In genomic region chr5:148826082-148826971, GRCh38 we compare ENCODE assay signal across 8 cellular contexts. TPM values are rescaled to one million over a fixed set of nuclear protein-coding genes. Genes with fewer than 3 reads are reported as not detected.
DNase-seq lines count a peak whose midpoint lies in the region; ATAC-seq and TF ChIP-seq lines count a peak whose summit lies in the region.

TSS of gene ADRB2 (plus strand) at chr5:148826611. CDS start at chr5:148826832, 221 bp downstream.

- WGBS in right lobe of liver (ENCODE audit: insufficient coverage, low coverage, low lambda C conversion rate, missing lambda C conversion rate) = 0% methylated on average over 8 of the region's 66 CpGs

- H3K4me1 ChIP-seq in right lobe of liver = peaks cover 0 to 37% (median 3%) of the 10 kb centered on the region in 4 donors

- H3K27ac ChIP-seq in right lobe of liver = peak within 1 kb of the TSS; percentile 82 to 90 (median 90)

- peak in 1 of 4 donors; percentile 8 for TF ChIP-seq CTCF in right lobe of liver (IDR thresholded peaks at IDR 0.05)

- peak; percentile 95 for TF ChIP-seq POLR2A in right lobe of liver (IDR thresholded peaks at IDR 0.05)

- peak within 1 kb of the TSS; percentile 55 to 62 (median 57) for H3K4me3 ChIP-seq in right lobe of liver

- ATAC-seq in HG03066 (IDR thresholded peaks at IDR 0.05; ENCODE audit: low read depth, unreplicated experiment) = peak; percentile 97
- peak; percentile 94 to 99 (median 94) for ATAC-seq in right lobe of liver

- no peaks in the 10 kb centered on the region for H3K36me3 ChIP-seq in right lobe of liver

- no peaks in the 10 kb centered on the region for H3K9me3 ChIP-seq in right lobe of liver

- intact Hi-C loops in right lobe of liver (cut with DNase I) = no loop called here

- peak; percentile 30 for DNase-seq in NK-92 treated with Interleukin-12 subunit alpha and Interleukin-12 subunit beta, amount 100 ng/mL, for 24 hours (lab: John Stamatoyannopoulos, UW)
- DNase-seq in NK-92 (lab: John Stamatoyannopoulos, UW; ENCODE audit: unreplicated experiment) (no peak), NCI-H345 treated with DMSO at 0.1 percent for 48 hours (lab: John Stamatoyannopoulos, UW; ENCODE audit: unreplicated experiment) (peak; percentile 27), dermis microvascular lymphatic vessel endothelial cell (ENCODE audit: low read depth in 2 of 2) (peak; percentile 91 to 96), right lobe of liver (peak; percentile 98 to 99 (median 98))
- peak; percentile 87 to 90 for DNase-seq in activated CD4-positive, alpha-beta T cell treated with anti-CD3 and anti-CD28 coated beads, Interleukin-2, amount 50 U/mL, for 48 hours
- peak; percentile 88 for DNase-seq in stimulated activated CD4-positive, alpha-beta T cell treated with anti-CD3 and anti-CD28 coated beads, Interleukin-4, amount 100 ng/mL, for 24 hours

- H3K27me3 ChIP-seq in right lobe of liver = no peaks in the 10 kb centered on the region

RNA-seq across cellular contexts. Expression of gene ADRB2, which starts in this region (rescaled TPM):
- total RNA-seq in dermis microvascular lymphatic vessel endothelial cell (10.7 and 12.3 TPM in 2 replicates), right lobe of liver (1 to 10 TPM in 5 of 6 experiments, under 1 TPM in 1; 0.99 to 2.8 (median 1.8) TPM)
